Comparison of ENCODE assay signal across 2 cellular contexts in genomic region chr18:34509879-34510586, GRCh38.
A peak's percentile ranks its signal among the peaks of the same experiment; 100 is the strongest.
TF ChIP-seq lines count a peak whose summit lies in the region.

No MANE protein-coding gene starts in this region.

TF ChIP-seq in GM23338, 12 proteins besides CTCF, POLR2A, EP300 and RAD21:
- no peak for TF ChIP-seq ETS1 (IDR thresholded peaks at IDR 0.05)
- TF ChIP-seq REST (IDR thresholded peaks at IDR 0.05; ENCODE audit: unreplicated experiment): no peak
- no peak for TF ChIP-seq NANOG (IDR thresholded peaks at IDR 0.05; ENCODE audit: borderline replicate concordance)
- TF ChIP-seq STAT1 (IDR thresholded peaks at IDR 0.05; ENCODE audit: unreplicated experiment): no peak

TF ChIP-seq in GM12878, 131 proteins besides CTCF, POLR2A, EP300 and RAD21:
- peak; percentile 39; the same call in 1 of the 2 replicates for TF ChIP-seq PKNOX1 (IDR thresholded peaks at IDR 0.05)
- 0 out of 2 replicates have a peak, but pooled peaks have one; percentile 25 for TF ChIP-seq MEF2A (IDR thresholded peaks at IDR 0.05; ENCODE audit: insufficient read depth, low read depth, low read length)
- no peak for TF ChIP-seq STAT3 (IDR thresholded peaks at IDR 0.05; ENCODE audit: low read depth, low read length)
- peak; percentile 76 for TF ChIP-seq RUNX3 (IDR thresholded peaks at IDR 0.05; ENCODE audit: low read length)
- 0 out of 2 replicates have a peak, but pooled peaks have one; percentile 14 for TF ChIP-seq RAD51 (IDR thresholded peaks at IDR 0.05)
- peak; percentile 92 for TF ChIP-seq NBN (IDR thresholded peaks at IDR 0.05)
- peak; percentile 85 for TF ChIP-seq RELB (IDR thresholded peaks at IDR 0.05; ENCODE audit: low read depth)
- TF ChIP-seq BRCA1 (IDR thresholded peaks at IDR 0.05; ENCODE audit: low read depth, low read length): no peak
- TF ChIP-seq IKZF2 (IDR thresholded peaks at IDR 0.05): peak; percentile 48 to 52; a peak in 2 of 4 replicates
- TF ChIP-seq RELA (IDR thresholded peaks at IDR 0.05; ENCODE audit: borderline replicate concordance, partially characterized antibody): no peak
- TF ChIP-seq IRF5 (IDR thresholded peaks at IDR 0.05; ENCODE audit: borderline replicate concordance): peak; percentile 12; the same call in 1 of the 2 replicates
- peak; percentile 69; the same call in 1 of the 2 replicates for TF ChIP-seq MTA2 (IDR thresholded peaks at IDR 0.05; ENCODE audit: low read depth)
- no peak for TF ChIP-seq SREBF2 (IDR thresholded peaks at IDR 0.05; ENCODE audit: low read length)
- TF ChIP-seq ATF7 (IDR thresholded peaks at IDR 0.05; ENCODE audit: low read depth): peak; percentile 91
- peak; percentile 94 for TF ChIP-seq ZNF384 (IDR thresholded peaks at IDR 0.05; ENCODE audit: borderline replicate concordance, low read depth, low read length)
- peak; percentile 96 for TF ChIP-seq MLLT1 (IDR thresholded peaks at IDR 0.05)
- TF ChIP-seq MYB (IDR thresholded peaks at IDR 0.05; ENCODE audit: borderline replicate concordance, low read depth, low read length): no peak
- TF ChIP-seq CHD2 (IDR thresholded peaks at IDR 0.05; ENCODE audit: borderline replicate concordance, low read depth, low read length): peak; percentile 30; the same call in 1 of the 2 replicates
- peak; percentile 86 for TF ChIP-seq MEF2B (IDR thresholded peaks at IDR 0.05; ENCODE audit: partially characterized antibody, poor library complexity, severe bottlenecking)
- TF ChIP-seq SKIL (IDR thresholded peaks at IDR 0.05; ENCODE audit: low read depth, poor library complexity, severe bottlenecking): peak; percentile 26
- no peak for TF ChIP-seq CEBPZ (IDR thresholded peaks at IDR 0.05; ENCODE audit: low read depth, low read length)
- TF ChIP-seq MAX (IDR thresholded peaks at IDR 0.05; ENCODE audit: low read depth, low read length): no peak
- peak; percentile 17 to 57; a peak in 2 of 4 replicates for TF ChIP-seq BHLHE40 (IDR thresholded peaks at IDR 0.05; ENCODE audit: borderline replicate concordance in 1 of 2, low read depth in 2 of 2, low read length in 1 of 2)
